Comparison of ENCODE assay signal across 1 cellular context in the genomic region with DNA sequence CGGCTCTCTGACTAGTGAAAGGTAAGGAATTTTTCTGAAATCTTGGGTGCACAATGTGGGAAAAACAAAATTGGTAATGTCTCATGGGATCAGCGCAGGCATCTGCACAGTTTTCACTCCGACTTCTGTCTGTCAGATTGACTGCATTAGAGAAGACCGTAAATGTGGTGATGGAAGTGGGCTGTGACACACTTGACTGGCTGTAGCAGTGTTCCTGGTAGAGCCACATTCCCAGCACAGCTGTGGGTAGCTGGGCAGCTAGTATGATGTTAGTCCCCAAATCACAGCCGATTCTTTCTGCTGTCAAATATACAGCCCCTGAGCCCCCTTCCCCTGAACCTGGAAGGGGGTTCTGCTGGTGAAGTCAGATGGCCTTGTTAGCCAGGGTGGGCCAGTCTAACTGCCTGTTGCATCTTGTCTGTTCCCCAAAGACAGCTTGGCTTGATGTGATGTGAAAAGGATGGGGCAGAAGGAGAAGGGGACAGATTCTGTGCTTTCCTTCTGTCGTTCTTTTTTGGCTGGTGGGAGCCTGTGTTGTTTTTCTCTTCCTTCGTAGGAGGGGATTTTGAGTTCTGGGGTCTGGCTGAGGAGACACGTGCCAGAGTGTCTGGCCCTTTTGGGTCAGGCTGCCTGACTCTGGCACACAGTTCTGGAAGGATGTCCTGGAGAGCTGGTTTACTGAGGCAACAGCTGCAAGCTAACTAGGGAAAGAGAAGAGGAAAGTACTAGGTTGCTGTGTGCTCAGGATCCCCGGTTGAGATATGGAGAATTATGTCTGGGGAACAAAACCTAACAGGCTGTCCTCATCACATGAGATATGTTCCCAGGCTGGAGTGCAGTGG.
TF ChIP-seq lines count a peak whose summit lies in the region.

No MANE protein-coding gene starts in this region.

TF ChIP-seq in H1, 55 proteins besides CTCF, POLR2A, EP300 and RAD21:
- TF ChIP-seq FOSL1 (IDR thresholded peaks at IDR 0.05; ENCODE audit: insufficient read depth, low read depth, low read length) (no peak), E2F6 (IDR thresholded peaks at IDR 0.05) (no peak), SAP30 (IDR thresholded peaks at IDR 0.05; ENCODE audit: insufficient read depth, insufficient replicate concordance, low read length) (no peak), BACH1 (IDR thresholded peaks at IDR 0.05; ENCODE audit: low read length) (no peak), TCF12 (IDR thresholded peaks at IDR 0.05; ENCODE audit: low read depth, low read length) (no peak), KDM4A (IDR thresholded peaks at IDR 0.05; ENCODE audit: low read depth, low read length, severe bottlenecking) (no peak), TEAD4 (IDR thresholded peaks at IDR 0.05; ENCODE audit: low read depth, low read length) (no peak), RXRA (IDR thresholded peaks at IDR 0.05; ENCODE audit: insufficient read depth, low read depth, low read length) (no peak), CHD7 (IDR thresholded peaks at IDR 0.05; ENCODE audit: insufficient replicate concordance, low read length) (no peak), USF2 (IDR thresholded peaks at IDR 0.05; ENCODE audit: low read length) (no peak), BCL11A (IDR thresholded peaks at IDR 0.05; ENCODE audit: low read depth in 2 of 2, low read length in 2 of 2) (no peak), PHF8 (conservative IDR thresholded peaks at IDR 0.05; ENCODE audit: low read depth, low read length) (no peak)
- TF ChIP-seq, protein P1, sequence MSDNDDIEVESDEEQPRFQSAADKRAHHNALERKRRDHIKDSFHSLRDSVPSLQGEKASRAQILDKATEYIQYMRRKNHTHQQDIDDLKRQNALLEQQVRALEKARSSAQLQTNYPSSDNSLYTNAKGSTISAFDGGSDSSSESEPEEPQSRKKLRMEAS (IDR thresholded peaks at IDR 0.05) = no peak
